Comparison of ENCODE assay signal across 8 cellular contexts in genomic region chr1:202501281-202501680, GRCh38.
DNase-seq lines count a peak whose midpoint lies in the region; ATAC-seq and TF ChIP-seq lines count a peak whose summit lies in the region.

No MANE protein-coding gene starts in this region.

- no peaks in the 10 kb centered on the region for H3K27me3 ChIP-seq in OCI-LY3 (ENCODE audit: low read depth, low read length)

- H3K9me3 ChIP-seq in OCI-LY3 (ENCODE audit: insufficient read depth, low read length): no peaks in the 10 kb centered on the region

- H3K36me3 ChIP-seq in OCI-LY3 (replicated peaks; ENCODE audit: low read depth, low read length): no peaks in the 10 kb centered on the region

- intact Hi-C loops in lower leg skin (cut with DNase I; ENCODE audit: low total_unique reads): loop anchor here (10.0 kb wide), 1 partner anchor 94 kb away; no protein-coding TSS in a partner anchor

- ATAC-seq in GM18511 (IDR thresholded peaks at IDR 0.05; ENCODE audit: unreplicated experiment): no peak

- H4K20me1 ChIP-seq in OCI-LY3 (ENCODE audit: insufficient read depth, low read length): no peaks in the 10 kb centered on the region

- no peak overlapping the region for H2AFZ ChIP-seq in OCI-LY3 (ENCODE audit: low read depth, low read length)

- no peak for TF ChIP-seq POLR2A in lower leg skin (IDR thresholded peaks at IDR 0.05)

- DNase-seq in ACHN (peak; percentile 47), fibroblast of gingiva (ENCODE audit: low read depth) (peak; percentile 23), retinal pigment epithelial cell (ENCODE audit: low read depth) (no peak), lower leg skin (ENCODE audit: low spot score in 2 of 2) (no peak)
- DNase-seq in activated CD4-positive, alpha-beta T cell treated with anti-CD3 and anti-CD28 coated beads, Interleukin-2, amount 50 U/mL, for 1 hour: no peak

- H3K79me2 ChIP-seq in OCI-LY3 (ENCODE audit: low read length): no peaks in the 10 kb centered on the region

- no peak overlapping the region for H3K4me2 ChIP-seq in OCI-LY3 (ENCODE audit: low read length)

- TF ChIP-seq CTCF in GM12873 (IDR thresholded peaks at IDR 0.05; ENCODE audit: insufficient read depth, low read depth, low read length, missing control alignments): peak; percentile 40
- peak; percentile 67 for TF ChIP-seq CTCF in OCI-LY3 (IDR thresholded peaks at IDR 0.05; ENCODE audit: low read depth, low read length)
- peak; percentile 31 for TF ChIP-seq CTCF in retinal pigment epithelial cell (conservative IDR thresholded peaks at IDR 0.05; ENCODE audit: low read depth, low read length)
- no peak for TF ChIP-seq CTCF in lower leg skin (IDR thresholded peaks at IDR 0.05)

- in situ Hi-C loops in ACHN (cut with HindIII; ENCODE audit: low pct_ligation_motif_present, low pct_unique_long_range_greater_than_20kb, low sequenced_read_pairs): no loop called here

- H3K27ac ChIP-seq in OCI-LY3 (ENCODE audit: low read length): no peak overlapping the region

- H3K9ac ChIP-seq in OCI-LY3 (ENCODE audit: low read length): no peak overlapping the region

- H3K4me3 ChIP-seq in OCI-LY3 (ENCODE audit: low read length) (no peak overlapping the region), retinal pigment epithelial cell (ENCODE audit: low read length) (no peak overlapping the region), lower leg skin (ENCODE audit: low read depth, poor library complexity, severe bottlenecking) (no peak overlapping the region)

- no peaks in the 10 kb centered on the region for H3K4me1 ChIP-seq in OCI-LY3 (ENCODE audit: low read length)

- 40 to 44% methylated on average over 2 of the region's 2 CpGs for WGBS in lower leg skin, 2 donors

Comparison
In these comparisons a context has a peak if more than half of its experiments do, and no peak if none do; other contexts are left out.
1. DNase-seq: peak in ACHN (single experiment) and fibroblast of gingiva (single experiment); none in retinal pigment epithelial cell (single experiment), lower leg skin (0 of 2) and activated CD4-positive, alpha-beta T cell treated with anti-CD3 and anti-CD28 coated beads, Interleukin-2, amount 50 U/mL, for 1 hour (single experiment).
2. CTCF ChIP-seq: peak in GM12873 (single experiment), OCI-LY3 (single experiment) and retinal pigment epithelial cell (single experiment); none in lower leg skin (0 of 3).